In genomic region chr10:129909531-129910286, GRCh38 we compare ENCODE assay signal across 29 cellular contexts. TPM values are rescaled to one million over a fixed set of nuclear protein-coding genes. Genes with fewer than 3 reads are reported as not detected.
"Had no signal": no experiment of that assay in that cellular context is flagged by ENCODE, and none has a peak within 500 bp of the region (broad histone marks: within the 10 kb centered on the region; RNA-seq: fewer than 3 reads in every experiment).

No MANE protein-coding gene starts in this region.

- H3K27me3 Mint-ChIP-seq: dendritic cell treated with granulocyte-macrophage colony-stimulating factor and Interleukin-4, amounts not matched to agents 40 ng/mL and 50 ng/mL, for 4 days had no signal

- DNase-seq: colonic mucosa; effector CD8-positive, alpha-beta T cell; endodermal cell; foreskin fibroblast; heart right ventricle; hippocampal formation; immature natural killer cell; islet precursor cell; kidney glomerular epithelial cell; left colon; left ventricle myocardium superior; mucosa of descending colon; naive B cell; right cardiac atrium; spleen; stimulated activated CD4-positive, alpha-beta T cell treated with anti-CD3 and anti-CD28 coated beads, Interleukin-4, amount 100 ng/mL, for 4 hours; stimulated activated naive CD8-positive, alpha-beta T cell treated with anti-CD3 and anti-CD28 coated beads, Interleukin-15, Interleukin-2, amounts not matched to agents 100 U/mL and 50 U/mL, for 24 hours; substantia nigra; testis had no signal

- H3K9me3 Mint-ChIP-seq: central memory CD8-positive, alpha-beta T cell; dendritic cell treated with granulocyte-macrophage colony-stimulating factor and Interleukin-4, amounts not matched to agents 40 ng/mL and 50 ng/mL, for 4 days; endodermal cell; immature natural killer cell; memory B cell; mesothelial cell of epicardium; naive B cell; neural crest cell; stimulated activated memory B cell treated with anti-CD40 and anti-IgM and Interleukin-4, amounts not matched to agents 10 μg/mL and 1 μg/mL and 100 μg/mL, for 72 hours; type B pancreatic cell had no signal

- H3K4me3 Mint-ChIP-seq: central memory CD8-positive, alpha-beta T cell; dendritic cell treated with granulocyte-macrophage colony-stimulating factor and Interleukin-4, amounts not matched to agents 40 ng/mL and 50 ng/mL, for 4 days; endodermal cell; immature natural killer cell; memory B cell; mesothelial cell of epicardium; naive B cell; neural crest cell; stimulated activated memory B cell treated with anti-CD40 and anti-IgM and Interleukin-4, amounts not matched to agents 10 μg/mL and 1 μg/mL and 100 μg/mL, for 72 hours; type B pancreatic cell had no signal

- H3K4me1 Mint-ChIP-seq: central memory CD8-positive, alpha-beta T cell; immature natural killer cell; memory B cell; naive B cell; stimulated activated memory B cell treated with anti-CD40 and anti-IgM and Interleukin-4, amounts not matched to agents 10 μg/mL and 1 μg/mL and 100 μg/mL, for 72 hours had no signal

- H3K36me3 Mint-ChIP-seq: immature natural killer cell; memory B cell; mesothelial cell of epicardium; naive B cell; stimulated activated memory B cell treated with anti-CD40 and anti-IgM and Interleukin-4, amounts not matched to agents 10 μg/mL and 1 μg/mL and 100 μg/mL, for 72 hours; type B pancreatic cell had no signal

- ATAC-seq: esophagus mucosa; gastroesophageal sphincter; heart right ventricle; left colon; left ventricle myocardium superior; mucosa of descending colon; right cardiac atrium; stimulated activated memory B cell treated with anti-CD40 and anti-IgM and Interleukin-4, amounts not matched to agents 10 μg/mL and 1 μg/mL and 100 μg/mL, for 72 hours; stimulated activated naive CD8-positive, alpha-beta T cell treated with anti-CD3 and anti-CD28 coated beads, Interleukin-15, Interleukin-2, amounts not matched to agents 100 U/mL and 50 U/mL, for 24 hours had no signal

- H3K27ac Mint-ChIP-seq: dendritic cell treated with granulocyte-macrophage colony-stimulating factor and Interleukin-4, amounts not matched to agents 40 ng/mL and 50 ng/mL, for 4 days; endodermal cell; immature natural killer cell; memory B cell; mesothelial cell of epicardium; naive B cell; stimulated activated memory B cell treated with anti-CD40 and anti-IgM and Interleukin-4, amounts not matched to agents 10 μg/mL and 1 μg/mL and 100 μg/mL, for 72 hours; type B pancreatic cell had no signal

RNA-seq across cellular contexts. Expression of gene EBF3, which starts 54.4 kb away (rescaled TPM):
- total RNA-seq: chondrocyte had no signal
